Comparison of ENCODE assay signal across 8 cellular contexts in genomic region chr6:1609662-1610496, GRCh38. TPM values are rescaled to one million over a fixed set of nuclear protein-coding genes. Genes with fewer than 3 reads are reported as not detected.
DNase-seq lines count a peak whose midpoint lies in the region; ATAC-seq, FAIRE-seq and TF ChIP-seq lines count a peak whose summit lies in the region.

FOXC1 (plus strand) TSS chr6:1609915; CDS start chr6:1610446, 531 bp downstream.

- peaks cover 73% of the 10 kb centered on the region for H3K4me1 ChIP-seq in body of pancreas

- peaks cover 0 to 56% of the 10 kb centered on the region in 2 donors for H3K27me3 ChIP-seq in body of pancreas

- no peak for TF ChIP-seq POLR2A in GM12891 (IDR thresholded peaks at IDR 0.05; ENCODE audit: low read depth, low read length)
- peak; percentile 54 to 80 (median 75) for TF ChIP-seq POLR2A in body of pancreas (IDR thresholded peaks at IDR 0.05)

- peak within 1 kb of the TSS; percentile 18 to 29 for H3K4me3 ChIP-seq in body of pancreas

- no peaks in the 10 kb centered on the region for H3K36me3 ChIP-seq in body of pancreas (replicated peaks in 1 of 2; ENCODE audit: insufficient read depth in 1 of 2, low read depth in 2 of 2)

- peak within 1 kb of the TSS; percentile 54 to 92 (median 84) for H3K27ac ChIP-seq in body of pancreas

- 1% methylated on average over 26 to 68 of the region's 115 CpGs for WGBS in body of pancreas, 2 donors

- H3K9me3 ChIP-seq in body of pancreas = no peaks in the 10 kb centered on the region

- no peak for TF ChIP-seq CTCF in body of pancreas (IDR thresholded peaks at IDR 0.05)

- FAIRE-seq in GM12891 (lab: Jason Lieb, UNC) = no peak

- DNase-seq in Ammon's horn (ENCODE audit: low spot score) (peak; percentile 17), GM12891 (ENCODE audit: insufficient read length, low spot score) (peak; percentile 84), OCI-M1 (lab: John Stamatoyannopoulos, UW) (peak; percentile 59), body of pancreas (peak; percentile 89 to 92 (median 90)), hypothalamus (lab: John Stamatoyannopoulos, UW) (peak in 26 of 51 donors; percentile 8 to 50 (median 22)), retina (peak; percentile 78)

- ATAC-seq in HG03095 (IDR thresholded peaks at IDR 0.05; ENCODE audit: unreplicated experiment) = peak; percentile 65
- ATAC-seq in body of pancreas = peak; percentile 83
- no peak for ATAC-seq in HG02981 (IDR thresholded peaks at IDR 0.05; ENCODE audit: unreplicated experiment)

- intact Hi-C loops in body of pancreas (cut with DNase I) = loop anchor here (5.0 kb wide), 1 partner anchor 492 kb away; no protein-coding TSS in a partner anchor

TF ChIP-seq in GM12891, 5 proteins besides CTCF, POLR2A, EP300 and RAD21:
- TF ChIP-seq PAX5 (IDR thresholded peaks at IDR 0.05; ENCODE audit: insufficient read depth, low read length, severe bottlenecking) = no peak
- TF ChIP-seq SPI1 (IDR thresholded peaks at IDR 0.05; ENCODE audit: low read depth, low read length) = no peak
- no peak for TF ChIP-seq POLR2AphosphoS5 (IDR thresholded peaks at IDR 0.05; ENCODE audit: low read depth, low read length)
- TF ChIP-seq TAF1 (IDR thresholded peaks at IDR 0.05; ENCODE audit: low read depth, low read length) = no peak
- no peak for TF ChIP-seq POU2F2 (IDR thresholded peaks at IDR 0.05; ENCODE audit: low read depth, low read length)
TF ChIP-seq in GM12891: peak in this region for 0.

RNA-seq across cellular contexts. Expression of gene FOXC1, which starts in this region (rescaled TPM):
- 0.26 TPM for polyA plus RNA-seq in GM12891 (2012; ENCODE audit: low read depth, missing spikeins)
- 1 to 10 TPM; 2.0 to 3.6 TPM for total RNA-seq in body of pancreas

Comparison
In these comparisons a context has a peak if more than half of its experiments do, and no peak if none do; other contexts are left out.
1. DNase-seq: peak in every context shown above with its lines; median percentile 90 in body of pancreas; 84 in GM12891; 78 in retina; 59 in OCI-M1; 22 in hypothalamus; 17 in Ammon's horn.